12 cellular contexts compared by ENCODE assay signal in the genomic region with DNA sequence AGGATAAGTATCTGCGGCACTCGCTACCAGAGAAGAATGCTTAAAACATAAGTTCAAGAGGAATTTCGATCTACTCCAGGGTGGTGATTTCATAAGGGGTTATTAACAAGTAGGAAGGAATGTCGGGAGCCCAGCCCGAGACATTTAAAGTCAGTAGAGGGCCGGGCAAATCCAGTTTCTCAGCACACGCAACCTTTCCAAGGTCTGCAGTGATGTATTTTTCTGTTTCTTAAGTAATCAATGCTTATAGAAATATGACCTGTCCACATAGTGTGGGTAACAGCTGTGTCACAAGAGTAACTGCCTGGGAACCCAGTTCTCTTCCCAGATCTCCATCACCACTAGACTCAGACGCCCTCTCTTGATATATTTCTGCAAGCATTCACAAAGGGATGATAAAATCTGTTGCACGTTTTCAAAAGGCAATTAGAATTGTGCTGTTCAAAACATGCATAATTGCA.
DNase-seq lines count a peak whose midpoint lies in the region; ATAC-seq, FAIRE-seq and TF ChIP-seq lines count a peak whose summit lies in the region.
"Had no signal": no experiment of that assay in that cellular context is flagged by ENCODE, and none has a peak within 500 bp of the region (broad histone marks: within the 10 kb centered on the region; RNA-seq: fewer than 3 reads in every experiment).

No MANE protein-coding gene starts in this region.

- H3K4me3 ChIP-seq in SK-N-SH (ENCODE audit: low read depth in 2 of 2, low read length in 1 of 2) (no peak overlapping the region), fibroblast of pulmonary artery (replicated peaks; ENCODE audit: low read depth, low read length) (no peak overlapping the region), sigmoid colon (peak overlapping the region in 1 of 4 donors; percentile 14)
- H3K4me3 ChIP-seq: mucosa of descending colon had no signal

- FAIRE-seq in RCC 7860 (lab: Jason Lieb, UNC), result no peak

- peak overlapping the region; percentile 47; the same call in 1 of the 2 replicates for H2AFZ ChIP-seq in SK-N-SH (ENCODE audit: low read depth)

- peak overlapping the region; percentile 84 to 88 for H3K27ac ChIP-seq in SK-N-SH (ENCODE audit: low read depth in 2 of 2, low read length in 1 of 2)
- H3K27ac ChIP-seq in sigmoid colon, result peak overlapping the region; percentile 57 to 88 (median 79)

- 68% methylated on average over 9 of the region's 9 CpGs for WGBS in SK-N-SH (ENCODE audit: low lambda C conversion rate)
- WGBS in sigmoid colon, 2 donors, result 73 to 86% methylated on average over 9 of the region's 9 CpGs

- no peak for ATAC-seq in activated CD4-positive, CD25-positive, alpha-beta regulatory T cell treated with anti-CD3 and anti-CD28 coated beads, Interleukin-2, amount 50 U/mL, for 24 hours
- no peak for ATAC-seq in HG03039 (IDR thresholded peaks at IDR 0.05; ENCODE audit: unreplicated experiment)
- ATAC-seq: mucosa of descending colon, sciatic nerve had no signal

- H3K4me2 ChIP-seq in SK-N-SH, result peak overlapping the region; percentile 75

- POLR2A ChIA-PET in SK-N-SH (lab: Yijun Ruan, JAX), result no interaction called here

- no peaks in the 10 kb centered on the region for H3K9me3 ChIP-seq in SK-N-SH
- H3K9me3 ChIP-seq in sigmoid colon, result no peaks in the 10 kb centered on the region
- H3K9me3 ChIP-seq: mucosa of descending colon had no signal

- no peaks in the 10 kb centered on the region for H3K79me2 ChIP-seq in SK-N-SH (ENCODE audit: insufficient read depth)

- H3F3A ChIP-seq in SK-N-SH (replicated peaks; ENCODE audit: insufficient read depth), result peaks cover 24% of the 10 kb centered on the region

- intact Hi-C loops in sigmoid colon (cut with DNase I), result loop anchor here (10.0 kb wide), 1 partner anchor 869 kb away; no protein-coding TSS in a partner anchor

- no peaks in the 10 kb centered on the region for H3K36me3 ChIP-seq in SK-N-SH (replicated peaks in 1 of 2; ENCODE audit: control insufficient read depth in 1 of 2, insufficient read depth in 2 of 2, low read length in 1 of 2)
- no peaks in the 10 kb centered on the region for H3K36me3 ChIP-seq in sigmoid colon

- H4K20me1 ChIP-seq in SK-N-SH (ENCODE audit: insufficient read depth), result no peaks in the 10 kb centered on the region

- peak; percentile 84 for DNase-seq in EL
- DNase-seq in SK-N-SH, result no peak
- peak; percentile 53 for DNase-seq in fibroblast of pulmonary artery (ENCODE audit: low read depth)
- DNase-seq in sigmoid colon, result no peak
- no peak for DNase-seq in NCI-H1092 (lab: John Stamatoyannopoulos, UW)
- DNase-seq in RCC 7860 (ENCODE audit: low spot score), result no peak
- DNase-seq: CD8-positive, alpha-beta memory T cell; mucosa of descending colon; NCI-H748 treated with DMSO at 0.1 percent for 48 hours had no signal

- TF ChIP-seq RAD21 in SK-N-SH (IDR thresholded peaks at IDR 0.05; ENCODE audit: low read length), result 0 out of 2 replicates have a peak, but pooled peaks have one; percentile 13

- TF ChIP-seq POLR2A in sigmoid colon (IDR thresholded peaks at IDR 0.05), result no peak

- no peaks in the 10 kb centered on the region for H3K9me2 ChIP-seq in SK-N-SH

- H3K4me1 ChIP-seq in SK-N-SH (ENCODE audit: control insufficient read depth in 1 of 2, insufficient read depth in 2 of 2, low read depth in 1 of 2, low read length in 1 of 2) (peaks cover 46% of the 10 kb centered on the region in 2 experiments), sigmoid colon (peaks cover 0 to 30% (median 27%) of the 10 kb centered on the region in 4 donors)

- TF ChIP-seq CTCF in SK-N-SH (IDR thresholded peaks at IDR 0.05) (no peak), fibroblast of pulmonary artery (IDR thresholded peaks at IDR 0.05; ENCODE audit: low read length, missing control alignments) (no peak), sigmoid colon (IDR thresholded peaks at IDR 0.05) (no peak)

- no peak for TF ChIP-seq EP300 in SK-N-SH (IDR thresholded peaks at IDR 0.05; ENCODE audit: borderline replicate concordance in 1 of 2, low read depth in 1 of 2, low read length in 1 of 2)
- TF ChIP-seq EP300 in sigmoid colon (IDR thresholded peaks at IDR 0.05), result no peak

- no peaks in the 10 kb centered on the region for H3K27me3 ChIP-seq in SK-N-SH (ENCODE audit: insufficient read depth)
- no peaks in the 10 kb centered on the region for H3K27me3 ChIP-seq in sigmoid colon

- peak overlapping the region; percentile 71 for H3K9ac ChIP-seq in SK-N-SH

- CTCF ChIA-PET in SK-N-SH (lab: Yijun Ruan, JAX), result interaction anchor here (1.0 kb wide), 1 partner anchor 194 kb away, joined by 3 read pairs; no protein-coding TSS in a partner anchor

TF ChIP-seq in SK-N-SH, 30 proteins besides CTCF, POLR2A, EP300 and RAD21:
- TF ChIP-seq JUND (IDR thresholded peaks at IDR 0.05) (no peak), GATA2 (CRISPR knock-in tag; IDR thresholded peaks at IDR 0.05) (peak; percentile 35; the same call in 1 of the 2 replicates)
TF ChIP-seq in SK-N-SH: peak in this region for 1.

Comparison
In these comparisons a context has a peak if more than half of its experiments do, and no peak if none do; other contexts are left out.
1. DNase-seq: peak in EL (single experiment) and fibroblast of pulmonary artery (single experiment); none in SK-N-SH (single experiment), sigmoid colon (single experiment), NCI-H1092 (single experiment) and RCC 7860 (single experiment).